ENCODE assay signal across 1 cellular context in the genomic region with DNA sequence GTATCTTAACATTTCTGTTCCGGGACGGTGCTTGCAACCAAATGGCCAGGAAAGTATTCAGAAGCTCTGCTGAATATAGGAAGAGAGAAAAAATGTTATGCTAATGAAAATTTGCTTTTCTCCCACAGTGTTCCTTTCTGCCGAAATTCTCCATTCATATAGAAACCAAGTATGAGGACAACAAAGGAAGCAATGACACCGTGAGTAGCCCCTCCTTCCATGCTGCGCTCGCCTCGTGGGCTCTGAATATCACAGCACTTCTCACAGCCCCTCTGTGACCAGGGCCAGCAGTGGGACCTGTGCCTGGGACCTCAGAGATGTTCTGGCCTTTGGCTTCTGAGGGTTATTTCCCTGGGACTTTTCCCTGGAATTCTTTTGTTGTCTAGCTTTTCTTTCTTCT.
TF ChIP-seq lines count a peak whose summit lies in the region.

No MANE protein-coding gene starts in this region.

TF ChIP-seq in GM12878, 131 proteins besides CTCF, POLR2A, EP300 and RAD21 (continued from another document):
- TF ChIP-seq BCL3 (IDR thresholded peaks at IDR 0.05; ENCODE audit: borderline replicate concordance, insufficient read depth, low read depth, low read length, poor library complexity, severe bottlenecking) (peak; percentile 94), ZNF24 (IDR thresholded peaks at IDR 0.05) (no peak), ATF7 (IDR thresholded peaks at IDR 0.05; ENCODE audit: low read depth) (peak; percentile 31; the same call in 1 of the 2 replicates), GATAD2B (conservative IDR thresholded peaks at IDR 0.05; ENCODE audit: low read depth) (peak; percentile 84; the same call in 1 of the 2 replicates), YBX1 (IDR thresholded peaks at IDR 0.05) (no peak), ETV6 (conservative IDR thresholded peaks at IDR 0.05 in 1 of 2, IDR thresholded peaks at IDR 0.05 in 1 of 2; ENCODE audit: borderline replicate concordance in 1 of 2, low read depth in 1 of 2) (peak in 1 of 2 experiments; percentile 68; a peak in 2 of 4 replicates), MTA3 (IDR thresholded peaks at IDR 0.05; ENCODE audit: borderline replicate concordance, low read length) (peak; percentile 46; the same call in 1 of the 2 replicates), CREB1 (IDR thresholded peaks at IDR 0.05; ENCODE audit: low read depth) (peak; percentile 85), FOXM1 (IDR thresholded peaks at IDR 0.05; ENCODE audit: low read depth, low read length) (peak; percentile 85), EED (IDR thresholded peaks at IDR 0.05; ENCODE audit: low read depth) (peak; percentile 93), MEF2B (IDR thresholded peaks at IDR 0.05; ENCODE audit: partially characterized antibody, poor library complexity, severe bottlenecking) (peak; percentile 90), NR2F1 (conservative IDR thresholded peaks at IDR 0.05) (peak; percentile 73; the same call in 1 of the 2 replicates), BRCA1 (IDR thresholded peaks at IDR 0.05; ENCODE audit: low read depth, low read length) (no peak), EZH2 (IDR thresholded peaks at IDR 0.05; ENCODE audit: borderline replicate concordance, control insufficient read depth, low read depth, low read length) (no peak), NBN (IDR thresholded peaks at IDR 0.05) (no peak), CHD2 (IDR thresholded peaks at IDR 0.05; ENCODE audit: borderline replicate concordance, low read depth, low read length) (no peak), SPI1 (IDR thresholded peaks at IDR 0.05; ENCODE audit: borderline replicate concordance, insufficient read depth, low read depth, low read length) (0 out of 2 replicates have a peak, but pooled peaks have one; percentile 7), ESRRA (IDR thresholded peaks at IDR 0.05; ENCODE audit: low read length) (no peak), BMI1 (IDR thresholded peaks at IDR 0.05; ENCODE audit: borderline replicate concordance) (no peak), SREBF1 (IDR thresholded peaks at IDR 0.05; ENCODE audit: low read length) (no peak), CEBPZ (IDR thresholded peaks at IDR 0.05; ENCODE audit: low read depth, low read length) (no peak), RUNX3 (IDR thresholded peaks at IDR 0.05; ENCODE audit: low read length) (peak; percentile 62; the same call in 1 of the 2 replicates), TCF7 (IDR thresholded peaks at IDR 0.05; ENCODE audit: borderline replicate concordance) (0 out of 2 replicates have a peak, but pooled peaks have one; percentile 14), IRF5 (IDR thresholded peaks at IDR 0.05; ENCODE audit: borderline replicate concordance) (no peak), TCF3 (IDR thresholded peaks at IDR 0.05; ENCODE audit: borderline replicate concordance, insufficient read depth, low read depth, low read length) (no peak), POLR2AphosphoS2 (IDR thresholded peaks at IDR 0.05; ENCODE audit: low read depth, low read length) (no peak)
- TF ChIP-seq, protein P1, sequence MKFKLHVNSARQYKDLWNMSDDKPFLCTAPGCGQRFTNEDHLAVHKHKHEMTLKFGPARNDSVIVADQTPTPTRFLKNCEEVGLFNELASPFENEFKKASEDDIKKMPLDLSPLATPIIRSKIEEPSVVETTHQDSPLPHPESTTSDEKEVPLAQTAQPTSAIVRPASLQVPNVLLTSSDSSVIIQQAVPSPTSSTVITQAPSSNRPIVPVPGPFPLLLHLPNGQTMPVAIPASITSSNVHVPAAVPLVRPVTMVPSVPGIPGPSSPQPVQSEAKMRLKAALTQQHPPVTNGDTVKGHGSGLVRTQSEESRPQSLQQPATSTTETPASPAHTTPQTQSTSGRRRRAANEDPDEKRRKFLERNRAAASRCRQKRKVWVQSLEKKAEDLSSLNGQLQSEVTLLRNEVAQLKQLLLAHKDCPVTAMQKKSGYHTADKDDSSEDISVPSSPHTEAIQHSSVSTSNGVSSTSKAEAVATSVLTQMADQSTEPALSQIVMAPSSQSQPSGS (IDR thresholded peaks at IDR 0.05; ENCODE audit: low read length), result peak; percentile 93
- TF ChIP-seq, protein P2, sequence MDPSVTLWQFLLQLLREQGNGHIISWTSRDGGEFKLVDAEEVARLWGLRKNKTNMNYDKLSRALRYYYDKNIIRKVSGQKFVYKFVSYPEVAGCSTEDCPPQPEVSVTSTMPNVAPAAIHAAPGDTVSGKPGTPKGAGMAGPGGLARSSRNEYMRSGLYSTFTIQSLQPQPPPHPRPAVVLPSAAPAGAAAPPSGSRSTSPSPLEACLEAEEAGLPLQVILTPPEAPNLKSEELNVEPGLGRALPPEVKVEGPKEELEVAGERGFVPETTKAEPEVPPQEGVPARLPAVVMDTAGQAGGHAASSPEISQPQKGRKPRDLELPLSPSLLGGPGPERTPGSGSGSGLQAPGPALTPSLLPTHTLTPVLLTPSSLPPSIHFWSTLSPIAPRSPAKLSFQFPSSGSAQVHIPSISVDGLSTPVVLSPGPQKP (IDR thresholded peaks at IDR 0.05; ENCODE audit: low read depth, low read length), result no peak
